1 cellular context compared by ENCODE assay signal in genomic region chr2:58202409-58202808, GRCh38.
TF ChIP-seq lines count a peak whose summit lies in the region.

No MANE protein-coding gene starts in this region.

TF ChIP-seq in WTC11, 78 proteins besides CTCF, POLR2A, EP300 and RAD21 (continued from another document):
- no peak for TF ChIP-seq ZSCAN18 (CRISPR knock-in tag; IDR thresholded peaks at IDR 0.05)
- no peak for TF ChIP-seq NFE2L1 (CRISPR knock-in tag; IDR thresholded peaks at IDR 0.05)
